ENCODE assay signal across 11 cellular contexts in the genomic region with DNA sequence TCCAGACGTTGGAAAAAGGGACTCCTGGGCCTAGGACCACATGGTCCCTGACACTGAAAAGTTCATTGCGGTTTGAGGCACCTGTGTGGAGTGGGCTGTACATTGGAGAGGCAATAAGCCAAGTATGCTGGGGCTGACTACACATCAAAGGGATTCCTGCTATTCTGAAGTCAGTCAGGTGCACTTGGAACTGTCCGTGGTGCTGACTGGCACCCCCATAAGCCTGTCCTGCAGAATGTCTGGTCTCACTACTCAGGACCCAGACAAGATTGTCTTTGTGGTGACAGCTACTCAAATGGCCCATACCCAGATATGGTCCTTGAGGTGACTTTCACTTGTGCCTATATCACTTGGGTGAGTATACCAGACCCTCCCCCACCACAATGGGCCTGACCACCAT.
A peak's percentile ranks its signal among the peaks of the same experiment; 100 is the strongest.
DNase-seq lines count a peak whose midpoint lies in the region; ATAC-seq, FAIRE-seq and TF ChIP-seq lines count a peak whose summit lies in the region.
"Had no signal": no experiment of that assay in that cellular context is flagged by ENCODE, and none has a peak within 500 bp of the region (broad histone marks: within the 10 kb centered on the region; RNA-seq: fewer than 3 reads in every experiment).

No MANE protein-coding gene starts in this region.

- FAIRE-seq in urothelium cell line (lab: Jason Lieb, UNC) = no peak

- no peak overlapping the region for H3K27ac ChIP-seq in tibial artery
- H3K27ac ChIP-seq: psoas muscle had no signal

- no peaks in the 10 kb centered on the region for H3K27me3 ChIP-seq in tibial artery

- no peak overlapping the region for H3K4me3 ChIP-seq in fibroblast of the aortic adventitia (ENCODE audit: low read depth, low read length)
- H3K4me3 ChIP-seq in tibial artery = no peak overlapping the region
- H3K4me3 ChIP-seq: psoas muscle had no signal

- no peaks in the 10 kb centered on the region for H3K9me3 ChIP-seq in tibial artery
- H3K9me3 ChIP-seq: psoas muscle had no signal

- intact Hi-C loops in tibial artery (cut with DNase I; ENCODE audit: low total_unique reads) = no loop called here

- TF ChIP-seq CTCF in fibroblast of the aortic adventitia (IDR thresholded peaks at IDR 0.05; ENCODE audit: insufficient read depth, low read length) (no peak), tibial artery (IDR thresholded peaks at IDR 0.05) (no peak)

- peak; percentile 3 for DNase-seq in stimulated activated CD4-positive, alpha-beta T cell treated with anti-CD3 and anti-CD28 coated beads, Interleukin-1b, Interleukin-23, amount 100 ng/mL, for 48 hours
- DNase-seq in stimulated activated CD4-positive, alpha-beta T cell treated with anti-CD3 and anti-CD28 coated beads, Interleukin-4, amount 100 ng/mL, for 4 hours = no peak
- DNase-seq in RKO (ENCODE audit: low spot score) (peak; percentile 69), fibroblast of the aortic adventitia (ENCODE audit: low read depth) (peak; percentile 0), urothelium cell line (ENCODE audit: low spot score) (peak; percentile 60), C1 segment of cervical spinal cord (lab: John Stamatoyannopoulos, UW) (no peak), tibial artery (no peak)
- DNase-seq: NCI-H2029 treated with DMSO at 0.1 percent for 48 hours, psoas muscle had no signal

- no peaks in the 10 kb centered on the region for H3K4me1 ChIP-seq in tibial artery
- H3K4me1 ChIP-seq: psoas muscle had no signal

- no peak for ATAC-seq in GM18519 (IDR thresholded peaks at IDR 0.05; ENCODE audit: low FRiP score, unreplicated experiment)
- ATAC-seq: CD8-positive, alpha-beta T cell; psoas muscle had no signal

- no peaks in the 10 kb centered on the region for H3K36me3 ChIP-seq in tibial artery

Comparison
In these comparisons a context has a peak if more than half of its experiments do, and no peak if none do; other contexts are left out.
1. DNase-seq: peak in stimulated activated CD4-positive, alpha-beta T cell treated with anti-CD3 and anti-CD28 coated beads, Interleukin-1b, Interleukin-23, amount 100 ng/mL, for 48 hours (single experiment), RKO (single experiment), fibroblast of the aortic adventitia (single experiment) and urothelium cell line (single experiment); none in stimulated activated CD4-positive, alpha-beta T cell treated with anti-CD3 and anti-CD28 coated beads, Interleukin-4, amount 100 ng/mL, for 4 hours (0 of 2), C1 segment of cervical spinal cord (0 of 14) and tibial artery (0 of 2).